ENCODE assay signal across 1 cellular context in the genomic region with DNA sequence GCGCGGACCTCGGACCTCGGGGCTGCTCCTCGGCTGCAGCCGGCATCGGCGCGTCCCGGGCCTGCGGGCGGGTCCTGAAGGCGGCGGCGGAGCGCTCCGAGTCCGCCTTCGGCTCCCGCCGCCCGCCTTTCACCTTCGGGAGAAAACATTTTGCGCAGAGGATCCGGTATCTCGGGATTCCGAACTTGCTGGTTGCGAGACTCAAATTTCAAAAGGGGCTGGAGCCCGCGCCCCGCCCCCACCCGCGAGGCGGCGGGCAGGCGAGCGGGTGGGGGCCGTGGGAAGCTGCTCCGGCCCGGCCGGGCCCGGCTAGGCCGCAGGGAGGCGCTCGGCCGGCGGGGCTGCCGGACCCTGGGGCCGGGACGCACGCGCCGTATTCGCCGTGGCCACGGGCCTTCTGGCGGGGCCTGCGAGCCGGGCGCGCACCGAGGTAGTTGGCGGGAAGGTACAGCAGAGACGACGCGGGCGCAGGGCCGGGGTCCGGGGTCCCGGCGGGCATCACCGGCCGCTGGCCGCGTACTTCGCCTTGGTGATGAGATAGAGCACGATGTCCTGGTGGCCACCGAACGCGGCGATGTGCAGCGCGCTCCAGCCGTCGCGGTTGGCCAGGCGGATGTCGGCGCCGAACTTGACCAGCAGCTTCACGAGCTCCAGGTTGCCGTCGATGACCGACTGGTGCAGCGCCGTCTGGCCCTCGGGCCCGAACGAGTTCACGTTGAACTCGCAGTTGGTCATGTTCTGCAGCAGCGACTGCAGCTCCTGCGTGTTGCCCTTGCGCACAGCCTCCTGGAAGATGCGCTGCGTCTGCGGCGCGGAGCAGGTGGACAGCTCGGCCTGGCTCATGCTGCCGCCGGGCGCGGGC.
A peak's percentile ranks its signal among the peaks of the same experiment; 100 is the strongest.
TF ChIP-seq lines count a peak whose summit lies in the region.

No MANE protein-coding gene starts in this region.

TF ChIP-seq in K562, 482 proteins besides CTCF, POLR2A, EP300 and RAD21 (continues in another document):
- TF ChIP-seq GABPA (tag; conservative IDR thresholded peaks at IDR 0.05; ENCODE audit: low read depth) (peak; percentile 46; the same call in 1 of the 2 replicates), ZBTB33 (CRISPR knock-in tag; IDR thresholded peaks at IDR 0.05) (peak; percentile 72), ZNF12 (CRISPR knock-in tag; IDR thresholded peaks at IDR 0.05) (0 out of 2 replicates have a peak, but pooled peaks have one; percentile 50), E2F1 (CRISPR knock-in tag; IDR thresholded peaks at IDR 0.05) (peak; percentile 67; the same call in 1 of the 2 replicates), BRD9 (IDR thresholded peaks at IDR 0.05; ENCODE audit: low read depth, partially characterized antibody) (no peak), PRMT5 (CRISPR knock-in tag; IDR thresholded peaks at IDR 0.05) (0 out of 2 replicates have a peak, but pooled peaks have one; percentile 10), COPS2 (conservative IDR thresholded peaks at IDR 0.05) (no peak), ZFX (CRISPR knock-in tag; IDR thresholded peaks at IDR 0.05) (peak; percentile 95), TRIM24 (IDR thresholded peaks at IDR 0.05) (peak in 1 of 2 experiments; percentile 57; a peak in 2 of 4 replicates), GMEB1 (CRISPR knock-in tag; IDR thresholded peaks at IDR 0.05) (peak; percentile 34), YY1 (IDR thresholded peaks at IDR 0.05; ENCODE audit: borderline replicate concordance in 1 of 3, control insufficient read depth in 1 of 3, extremely low read depth in 1 of 3, insufficient read depth in 3 of 3, insufficient read length in 1 of 3, insufficient replicate concordance in 2 of 3, low read depth in 1 of 3, low read length in 2 of 3) (peak in 2 of 3 experiments; percentile 8 to 43), ZNF232 (CRISPR knock-in tag; IDR thresholded peaks at IDR 0.05) (0 out of 2 replicates have a peak, but pooled peaks have one; percentile 20), CBFB (CRISPR knock-in tag; IDR thresholded peaks at IDR 0.05) (peak; percentile 81; the same call in 1 of the 2 replicates), ELF1 (tag; IDR thresholded peaks at IDR 0.05) (no peak), ZBTB7A (IDR thresholded peaks at IDR 0.05; ENCODE audit: borderline replicate concordance, control insufficient read depth, low read depth, low read length) (peak; percentile 83; the same call in 1 of the 2 replicates), TGIF2 (CRISPR knock-in tag; IDR thresholded peaks at IDR 0.05) (no peak), GABPB1 (CRISPR knock-in tag; IDR thresholded peaks at IDR 0.05) (peak; percentile 37; the same call in 1 of the 2 replicates), ZBTB17 (CRISPR knock-in tag; IDR thresholded peaks at IDR 0.05) (0 out of 2 replicates have a peak, but pooled peaks have one; percentile 30), BRCA1 (IDR thresholded peaks at IDR 0.05) (no peak), BRCA1 (CRISPR knock-in tag; IDR thresholded peaks at IDR 0.05) (0 out of 2 replicates have a peak, but pooled peaks have one; percentile 78), CREB3L1 (IDR thresholded peaks at IDR 0.05; ENCODE audit: borderline replicate concordance, low read depth) (peak; percentile 67; the same call in 1 of the 2 replicates)
- TF ChIP-seq, protein P1, sequence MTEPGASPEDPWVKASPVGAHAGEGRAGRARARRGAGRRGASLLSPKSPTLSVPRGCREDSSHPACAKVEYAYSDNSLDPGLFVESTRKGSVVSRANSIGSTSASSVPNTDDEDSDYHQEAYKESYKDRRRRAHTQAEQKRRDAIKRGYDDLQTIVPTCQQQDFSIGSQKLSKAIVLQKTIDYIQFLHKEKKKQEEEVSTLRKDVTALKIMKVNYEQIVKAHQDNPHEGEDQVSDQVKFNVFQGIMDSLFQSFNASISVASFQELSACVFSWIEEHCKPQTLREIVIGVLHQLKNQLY (CRISPR knock-in tag; conservative IDR thresholded peaks at IDR 0.05) = 0 out of 4 replicates have a peak, but pooled peaks of 1 of the 2 experiments have one; percentile 15
- TF ChIP-seq, protein P2, sequence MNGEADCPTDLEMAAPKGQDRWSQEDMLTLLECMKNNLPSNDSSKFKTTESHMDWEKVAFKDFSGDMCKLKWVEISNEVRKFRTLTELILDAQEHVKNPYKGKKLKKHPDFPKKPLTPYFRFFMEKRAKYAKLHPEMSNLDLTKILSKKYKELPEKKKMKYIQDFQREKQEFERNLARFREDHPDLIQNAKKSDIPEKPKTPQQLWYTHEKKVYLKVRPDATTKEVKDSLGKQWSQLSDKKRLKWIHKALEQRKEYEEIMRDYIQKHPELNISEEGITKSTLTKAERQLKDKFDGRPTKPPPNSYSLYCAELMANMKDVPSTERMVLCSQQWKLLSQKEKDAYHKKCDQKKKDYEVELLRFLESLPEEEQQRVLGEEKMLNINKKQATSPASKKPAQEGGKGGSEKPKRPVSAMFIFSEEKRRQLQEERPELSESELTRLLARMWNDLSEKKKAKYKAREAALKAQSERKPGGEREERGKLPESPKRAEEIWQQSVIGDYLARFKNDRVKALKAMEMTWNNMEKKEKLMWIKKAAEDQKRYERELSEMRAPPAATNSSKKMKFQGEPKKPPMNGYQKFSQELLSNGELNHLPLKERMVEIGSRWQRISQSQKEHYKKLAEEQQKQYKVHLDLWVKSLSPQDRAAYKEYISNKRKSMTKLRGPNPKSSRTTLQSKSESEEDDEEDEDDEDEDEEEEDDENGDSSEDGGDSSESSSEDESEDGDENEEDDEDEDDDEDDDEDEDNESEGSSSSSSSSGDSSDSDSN (IDR thresholded peaks at IDR 0.05; ENCODE audit: borderline replicate concordance in 1 of 2, low read depth in 2 of 2, low read length in 2 of 2) = peak; percentile 36 to 80; a peak in 2 of 4 replicates
- TF ChIP-seq, protein P3, sequence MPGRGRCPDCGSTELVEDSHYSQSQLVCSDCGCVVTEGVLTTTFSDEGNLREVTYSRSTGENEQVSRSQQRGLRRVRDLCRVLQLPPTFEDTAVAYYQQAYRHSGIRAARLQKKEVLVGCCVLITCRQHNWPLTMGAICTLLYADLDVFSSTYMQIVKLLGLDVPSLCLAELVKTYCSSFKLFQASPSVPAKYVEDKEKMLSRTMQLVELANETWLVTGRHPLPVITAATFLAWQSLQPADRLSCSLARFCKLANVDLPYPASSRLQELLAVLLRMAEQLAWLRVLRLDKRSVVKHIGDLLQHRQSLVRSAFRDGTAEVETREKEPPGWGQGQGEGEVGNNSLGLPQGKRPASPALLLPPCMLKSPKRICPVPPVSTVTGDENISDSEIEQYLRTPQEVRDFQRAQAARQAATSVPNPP (IDR thresholded peaks at IDR 0.05; ENCODE audit: borderline replicate concordance, insufficient read depth, insufficient read length) = no peak
- TF ChIP-seq, protein P4, sequence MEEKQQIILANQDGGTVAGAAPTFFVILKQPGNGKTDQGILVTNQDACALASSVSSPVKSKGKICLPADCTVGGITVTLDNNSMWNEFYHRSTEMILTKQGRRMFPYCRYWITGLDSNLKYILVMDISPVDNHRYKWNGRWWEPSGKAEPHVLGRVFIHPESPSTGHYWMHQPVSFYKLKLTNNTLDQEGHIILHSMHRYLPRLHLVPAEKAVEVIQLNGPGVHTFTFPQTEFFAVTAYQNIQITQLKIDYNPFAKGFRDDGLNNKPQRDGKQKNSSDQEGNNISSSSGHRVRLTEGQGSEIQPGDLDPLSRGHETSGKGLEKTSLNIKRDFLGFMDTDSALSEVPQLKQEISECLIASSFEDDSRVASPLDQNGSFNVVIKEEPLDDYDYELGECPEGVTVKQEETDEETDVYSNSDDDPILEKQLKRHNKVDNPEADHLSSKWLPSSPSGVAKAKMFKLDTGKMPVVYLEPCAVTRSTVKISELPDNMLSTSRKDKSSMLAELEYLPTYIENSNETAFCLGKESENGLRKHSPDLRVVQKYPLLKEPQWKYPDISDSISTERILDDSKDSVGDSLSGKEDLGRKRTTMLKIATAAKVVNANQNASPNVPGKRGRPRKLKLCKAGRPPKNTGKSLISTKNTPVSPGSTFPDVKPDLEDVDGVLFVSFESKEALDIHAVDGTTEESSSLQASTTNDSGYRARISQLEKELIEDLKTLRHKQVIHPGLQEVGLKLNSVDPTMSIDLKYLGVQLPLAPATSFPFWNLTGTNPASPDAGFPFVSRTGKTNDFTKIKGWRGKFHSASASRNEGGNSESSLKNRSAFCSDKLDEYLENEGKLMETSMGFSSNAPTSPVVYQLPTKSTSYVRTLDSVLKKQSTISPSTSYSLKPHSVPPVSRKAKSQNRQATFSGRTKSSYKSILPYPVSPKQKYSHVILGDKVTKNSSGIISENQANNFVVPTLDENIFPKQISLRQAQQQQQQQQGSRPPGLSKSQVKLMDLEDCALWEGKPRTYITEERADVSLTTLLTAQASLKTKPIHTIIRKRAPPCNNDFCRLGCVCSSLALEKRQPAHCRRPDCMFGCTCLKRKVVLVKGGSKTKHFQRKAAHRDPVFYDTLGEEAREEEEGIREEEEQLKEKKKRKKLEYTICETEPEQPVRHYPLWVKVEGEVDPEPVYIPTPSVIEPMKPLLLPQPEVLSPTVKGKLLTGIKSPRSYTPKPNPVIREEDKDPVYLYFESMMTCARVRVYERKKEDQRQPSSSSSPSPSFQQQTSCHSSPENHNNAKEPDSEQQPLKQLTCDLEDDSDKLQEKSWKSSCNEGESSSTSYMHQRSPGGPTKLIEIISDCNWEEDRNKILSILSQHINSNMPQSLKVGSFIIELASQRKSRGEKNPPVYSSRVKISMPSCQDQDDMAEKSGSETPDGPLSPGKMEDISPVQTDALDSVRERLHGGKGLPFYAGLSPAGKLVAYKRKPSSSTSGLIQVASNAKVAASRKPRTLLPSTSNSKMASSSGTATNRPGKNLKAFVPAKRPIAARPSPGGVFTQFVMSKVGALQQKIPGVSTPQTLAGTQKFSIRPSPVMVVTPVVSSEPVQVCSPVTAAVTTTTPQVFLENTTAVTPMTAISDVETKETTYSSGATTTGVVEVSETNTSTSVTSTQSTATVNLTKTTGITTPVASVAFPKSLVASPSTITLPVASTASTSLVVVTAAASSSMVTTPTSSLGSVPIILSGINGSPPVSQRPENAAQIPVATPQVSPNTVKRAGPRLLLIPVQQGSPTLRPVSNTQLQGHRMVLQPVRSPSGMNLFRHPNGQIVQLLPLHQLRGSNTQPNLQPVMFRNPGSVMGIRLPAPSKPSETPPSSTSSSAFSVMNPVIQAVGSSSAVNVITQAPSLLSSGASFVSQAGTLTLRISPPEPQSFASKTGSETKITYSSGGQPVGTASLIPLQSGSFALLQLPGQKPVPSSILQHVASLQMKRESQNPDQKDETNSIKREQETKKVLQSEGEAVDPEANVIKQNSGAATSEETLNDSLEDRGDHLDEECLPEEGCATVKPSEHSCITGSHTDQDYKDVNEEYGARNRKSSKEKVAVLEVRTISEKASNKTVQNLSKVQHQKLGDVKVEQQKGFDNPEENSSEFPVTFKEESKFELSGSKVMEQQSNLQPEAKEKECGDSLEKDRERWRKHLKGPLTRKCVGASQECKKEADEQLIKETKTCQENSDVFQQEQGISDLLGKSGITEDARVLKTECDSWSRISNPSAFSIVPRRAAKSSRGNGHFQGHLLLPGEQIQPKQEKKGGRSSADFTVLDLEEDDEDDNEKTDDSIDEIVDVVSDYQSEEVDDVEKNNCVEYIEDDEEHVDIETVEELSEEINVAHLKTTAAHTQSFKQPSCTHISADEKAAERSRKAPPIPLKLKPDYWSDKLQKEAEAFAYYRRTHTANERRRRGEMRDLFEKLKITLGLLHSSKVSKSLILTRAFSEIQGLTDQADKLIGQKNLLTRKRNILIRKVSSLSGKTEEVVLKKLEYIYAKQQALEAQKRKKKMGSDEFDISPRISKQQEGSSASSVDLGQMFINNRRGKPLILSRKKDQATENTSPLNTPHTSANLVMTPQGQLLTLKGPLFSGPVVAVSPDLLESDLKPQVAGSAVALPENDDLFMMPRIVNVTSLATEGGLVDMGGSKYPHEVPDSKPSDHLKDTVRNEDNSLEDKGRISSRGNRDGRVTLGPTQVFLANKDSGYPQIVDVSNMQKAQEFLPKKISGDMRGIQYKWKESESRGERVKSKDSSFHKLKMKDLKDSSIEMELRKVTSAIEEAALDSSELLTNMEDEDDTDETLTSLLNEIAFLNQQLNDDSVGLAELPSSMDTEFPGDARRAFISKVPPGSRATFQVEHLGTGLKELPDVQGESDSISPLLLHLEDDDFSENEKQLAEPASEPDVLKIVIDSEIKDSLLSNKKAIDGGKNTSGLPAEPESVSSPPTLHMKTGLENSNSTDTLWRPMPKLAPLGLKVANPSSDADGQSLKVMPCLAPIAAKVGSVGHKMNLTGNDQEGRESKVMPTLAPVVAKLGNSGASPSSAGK (IDR thresholded peaks at IDR 0.05) = peak; percentile 97
